Comparison of ENCODE assay signal across 9 cellular contexts in the genomic region with DNA sequence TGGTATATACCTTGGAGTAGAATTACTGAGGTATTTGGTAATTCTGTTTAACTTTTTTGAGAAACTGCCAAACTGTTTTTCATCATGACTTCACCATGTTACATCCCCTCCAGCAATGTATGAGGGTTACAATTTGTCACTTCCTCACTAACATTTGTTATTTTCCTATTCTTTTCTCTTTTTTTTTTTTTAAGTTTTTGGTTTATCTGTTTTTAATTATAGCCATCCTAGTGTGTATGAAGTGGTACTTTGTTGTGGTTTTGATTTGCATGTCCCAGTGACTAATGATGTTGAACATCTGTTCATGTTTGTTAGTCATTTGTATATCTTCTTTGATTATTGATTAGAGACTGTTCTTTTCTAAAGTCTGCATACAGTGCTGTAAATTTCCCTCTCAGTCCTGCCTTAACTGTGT.
DNase-seq lines count a peak whose midpoint lies in the region; ATAC-seq and TF ChIP-seq lines count a peak whose summit lies in the region.
"Had no signal": no experiment of that assay in that cellular context is flagged by ENCODE, and none has a peak within 500 bp of the region (broad histone marks: within the 10 kb centered on the region; RNA-seq: fewer than 3 reads in every experiment).

No MANE protein-coding gene starts in this region.

- ATAC-seq in GM18868 (IDR thresholded peaks at IDR 0.05; ENCODE audit: unreplicated experiment), result peak; percentile 35
- peak; percentile 44 for ATAC-seq in HG02571 (IDR thresholded peaks at IDR 0.05; ENCODE audit: unreplicated experiment)
- peak; percentile 52 for ATAC-seq in foreskin keratinocyte

- TF ChIP-seq CTCF in foreskin keratinocyte (conservative IDR thresholded peaks at IDR 0.05), result no peak
- no peak for TF ChIP-seq CTCF in type B pancreatic cell (conservative IDR thresholded peaks at IDR 0.05)

- no peaks in the 10 kb centered on the region for H3K27me3 ChIP-seq in foreskin keratinocyte

- no peak overlapping the region for H3K27ac ChIP-seq in foreskin keratinocyte

- no peak overlapping the region for H3K27ac Mint-ChIP-seq in type B pancreatic cell

- DNase-seq in M059J (ENCODE audit: low read depth) (peak; percentile 77), foreskin keratinocyte (peak; percentile 8 to 52), ecto neural progenitor cell (ENCODE audit: low spot score) (no peak), activated gamma-delta T cell treated with Interleukin-2 at 50 U/mL for 16 hours (no peak), pons (ENCODE audit: low spot score) (no peak), type B pancreatic cell (ENCODE audit: extremely low spot score, unreplicated experiment) (no peak)
- DNase-seq: NCI-H82 had no signal

- peaks cover 4% of the 10 kb centered on the region for H3K36me3 Mint-ChIP-seq in type B pancreatic cell

- H3K27me3 Mint-ChIP-seq in type B pancreatic cell, result no peaks in the 10 kb centered on the region

- H3K9me3 Mint-ChIP-seq in type B pancreatic cell, result peaks cover 10% of the 10 kb centered on the region

- peaks cover 13% of the 10 kb centered on the region for H3K4me1 ChIP-seq in foreskin keratinocyte

- no peak overlapping the region for H3K4me3 Mint-ChIP-seq in type B pancreatic cell

- peaks cover 8% of the 10 kb centered on the region for H3K4me1 Mint-ChIP-seq in type B pancreatic cell (ENCODE audit: unreplicated experiment)

Comparison
In these comparisons a context has a peak if more than half of its experiments do, and no peak if none do; other contexts are left out.
1. DNase-seq: peak in M059J (single experiment) and foreskin keratinocyte (2 of 2); none in ecto neural progenitor cell (single experiment), activated gamma-delta T cell treated with Interleukin-2 at 50 U/mL for 16 hours (single experiment), pons (single experiment) and type B pancreatic cell (single experiment).
2. Peak in every context shown above with its lines, with median percentiles within 50 percentile points of each other: ATAC-seq.